ENCODE assay signal across 8 cellular contexts in the genomic region with DNA sequence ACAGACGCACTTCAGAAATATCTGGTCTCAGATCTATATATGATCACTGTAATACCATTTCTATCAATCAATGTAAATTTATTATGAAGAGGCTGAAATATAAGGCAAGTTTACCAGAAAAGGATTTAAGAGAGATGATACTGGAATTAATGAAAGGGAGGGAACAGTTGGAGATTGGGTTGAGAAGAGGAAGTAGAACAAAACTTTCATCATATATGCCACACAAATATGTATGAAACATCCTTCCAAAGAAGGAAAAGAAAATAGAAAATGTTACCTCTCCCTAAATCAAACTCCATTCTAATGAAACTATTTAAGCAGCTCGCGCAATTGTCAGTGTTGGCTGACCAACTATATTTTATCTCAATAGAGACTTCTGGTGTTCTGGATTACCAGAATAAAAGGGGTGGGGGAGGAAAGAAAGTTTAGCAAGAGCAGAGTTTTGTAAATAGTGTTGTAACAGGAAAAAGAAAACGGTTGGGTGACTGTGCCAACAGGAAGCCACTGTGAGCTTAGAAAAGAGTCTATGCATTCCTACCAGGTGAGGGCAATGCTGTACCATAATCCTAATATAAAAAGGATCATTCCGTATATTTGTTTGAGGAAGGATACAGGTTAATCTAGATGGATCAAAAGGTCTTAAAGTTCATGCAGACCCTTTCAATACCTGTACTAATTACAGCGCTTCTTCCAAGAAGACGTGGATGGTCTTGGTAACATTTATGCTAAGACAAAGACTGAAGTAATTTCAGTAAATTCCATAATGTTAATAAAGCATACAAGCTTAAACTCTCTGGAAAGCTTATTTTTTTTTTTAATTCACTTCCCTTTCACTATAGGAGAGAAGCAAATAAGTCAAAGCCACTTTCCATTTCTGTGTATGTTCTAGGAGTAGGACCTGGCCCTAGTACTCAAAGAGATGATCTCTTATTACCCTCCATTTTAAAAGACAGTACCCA. TPM values are rescaled to one million over a fixed set of nuclear protein-coding genes. Genes with fewer than 3 reads are reported as not detected.
DNase-seq lines count a peak whose midpoint lies in the region; ATAC-seq and TF ChIP-seq lines count a peak whose summit lies in the region.

No MANE protein-coding gene starts in this region.

- no peaks in the 10 kb centered on the region for H3K79me2 ChIP-seq in MM.1S (ENCODE audit: low read length)

- H3K27ac ChIP-seq in MM.1S (ENCODE audit: low read length), result no peak overlapping the region

- ATAC-seq in omental fat pad (ENCODE audit: low FRiP score), result peak; percentile 90
- ATAC-seq in HG02571 (IDR thresholded peaks at IDR 0.05; ENCODE audit: unreplicated experiment), result no peak

- TF ChIP-seq CTCF in MM.1S (IDR thresholded peaks at IDR 0.05; ENCODE audit: low read length) (peak; percentile 71), omental fat pad (IDR thresholded peaks at IDR 0.05) (peak in 1 of 3 donors; percentile 9)

- H3K9me2 ChIP-seq in MM.1S (replicated peaks; ENCODE audit: insufficient read depth, low read length), result no peaks in the 10 kb centered on the region

- H3F3A ChIP-seq in MM.1S (ENCODE audit: insufficient read depth, low read length), result no peaks in the 10 kb centered on the region; the same call in 1 of the 2 replicates

- no peaks in the 10 kb centered on the region for H3K27me3 ChIP-seq in MM.1S (replicated peaks; ENCODE audit: insufficient read depth, low read length)

- H2AFZ ChIP-seq in MM.1S (ENCODE audit: low read length), result no peak overlapping the region

- DNase-seq in NCI-H1436 (lab: John Stamatoyannopoulos, UW), result peak; percentile 2
- no peak for DNase-seq in NCI-H1436 treated with DMSO at 0.1 percent for 48 hours (lab: John Stamatoyannopoulos, UW)
- DNase-seq in MM.1S, result peak; percentile 66
- peak; percentile 29 for DNase-seq in T1000 (lab: John Stamatoyannopoulos, UW)
- peak; percentile 86 for DNase-seq in fibroblast of peridontal ligament (ENCODE audit: extremely low read depth)
- DNase-seq in omental fat pad (ENCODE audit: low spot score), result no peak
- DNase-seq in activated CD4-positive, alpha-beta T cell treated with anti-CD3 and anti-CD28 coated beads, Interleukin-2, amount 50 U/mL, for 4 hours, result no peak

- H3K4me1 ChIP-seq in MM.1S (ENCODE audit: low read length), result peaks cover 8% of the 10 kb centered on the region; the same call in 1 of the 2 replicates

- no peak overlapping the region for H3K4me3 ChIP-seq in MM.1S (ENCODE audit: low read length)

- H3K9ac ChIP-seq in MM.1S (ENCODE audit: low read length), result no peak overlapping the region

- no peaks in the 10 kb centered on the region for H3K9me3 ChIP-seq in MM.1S (replicated peaks; ENCODE audit: insufficient read depth, low read length)

- no peaks in the 10 kb centered on the region for H4K20me1 ChIP-seq in MM.1S (ENCODE audit: insufficient read depth, low read length)

- H3K4me2 ChIP-seq in MM.1S (ENCODE audit: low read depth, low read length), result no peak overlapping the region

- H3K36me3 ChIP-seq in MM.1S (replicated peaks; ENCODE audit: insufficient read depth, low read length), result no peaks in the 10 kb centered on the region; the same call in 1 of the 2 replicates

RNA-seq across cellular contexts. Expression of a gene that starts 14.5 kb away (rescaled TPM):
- total RNA-seq in omental fat pad, result 10 to 100 TPM in 1 of 4 donors, 1 to 10 TPM in 3; 6.8 to 10.1 (median 7.6) TPM

RNA-seq across cellular contexts. Expression of a gene that starts 24.7 kb away (rescaled TPM):
- total RNA-seq in omental fat pad, result 100 to 1,000 TPM; 137 to 231 (median 209) TPM

RNA-seq across cellular contexts. Expression of a gene that starts 43.9 kb away (rescaled TPM):
- total RNA-seq in omental fat pad, result 100 to 1,000 TPM in 1 of 4 donors, 10 to 100 TPM in 3; 62.3 to 136 (median 76.2) TPM

Comparison
In these comparisons a context has a peak if more than half of its experiments do, and no peak if none do; other contexts are left out.
1. DNase-seq: peak in NCI-H1436 (single experiment), MM.1S (single experiment), T1000 (single experiment) and fibroblast of peridontal ligament (single experiment); none in NCI-H1436 treated with DMSO at 0.1 percent for 48 hours (single experiment), omental fat pad (single experiment) and activated CD4-positive, alpha-beta T cell treated with anti-CD3 and anti-CD28 coated beads, Interleukin-2, amount 50 U/mL, for 4 hours (0 of 2).